9 cellular contexts compared by ENCODE assay signal in the genomic region with DNA sequence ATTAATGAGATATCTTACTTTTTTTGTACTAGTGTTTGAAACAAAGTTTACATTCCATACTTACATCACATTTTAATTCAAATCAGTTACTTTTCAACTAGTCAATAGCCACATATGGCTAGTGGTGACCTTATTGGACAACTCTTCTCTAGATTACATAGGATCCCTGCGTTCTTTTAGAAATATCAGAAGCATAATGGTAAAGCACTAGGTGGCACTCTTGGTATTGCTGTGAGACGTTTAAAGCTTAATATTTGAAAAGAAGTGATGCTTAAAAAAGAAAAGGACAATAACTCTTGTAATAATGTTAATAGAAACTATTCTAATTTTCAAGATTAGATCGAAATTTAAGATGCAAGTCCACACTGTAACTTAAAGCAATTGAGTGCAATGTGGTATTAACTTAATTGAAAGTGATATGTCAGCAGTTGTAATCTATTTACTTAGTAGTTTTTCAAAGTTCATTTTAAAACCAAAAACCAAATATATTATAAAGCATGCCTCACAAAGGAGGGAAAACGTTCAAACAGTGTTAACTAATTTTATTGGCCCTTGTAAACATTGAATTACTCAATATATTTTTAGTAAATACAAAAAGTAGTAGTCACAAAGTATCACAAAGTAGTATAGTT.
DNase-seq lines count a peak whose midpoint lies in the region; ATAC-seq and TF ChIP-seq lines count a peak whose summit lies in the region.
"Had no signal": no experiment of that assay in that cellular context is flagged by ENCODE, and none has a peak within 500 bp of the region (broad histone marks: within the 10 kb centered on the region; RNA-seq: fewer than 3 reads in every experiment).

No MANE protein-coding gene starts in this region.

- H3K27me3 ChIP-seq in DOHH2 (ENCODE audit: control insufficient read depth, low read length) = no peaks in the 10 kb centered on the region
- peaks cover 3% of the 10 kb centered on the region; the same call in 1 of the 2 replicates for H3K27me3 ChIP-seq in Karpas-422 (ENCODE audit: low read length)
- H3K27me3 ChIP-seq in mesendoderm (ENCODE audit: insufficient read depth, low read length, poor library complexity) = no peaks in the 10 kb centered on the region

- H3K9me3 ChIP-seq in DOHH2 (ENCODE audit: control insufficient read depth, insufficient read depth, low read length) (no peaks in the 10 kb centered on the region), Karpas-422 (ENCODE audit: low read length) (no peaks in the 10 kb centered on the region)

- H3K36me3 Mint-ChIP-seq in naive thymus-derived CD8-positive, alpha-beta T cell = no peaks in the 10 kb centered on the region
- H3K36me3 Mint-ChIP-seq: IgD-negative memory B cell had no signal

- no CpG with 5 or more reads among the region's 4 CpGs for WGBS in mesendoderm (ENCODE audit: extremely low coverage, insufficient coverage, low lambda C conversion rate)

- H3K4me3 Mint-ChIP-seq in naive thymus-derived CD8-positive, alpha-beta T cell = no peak overlapping the region
- H3K4me3 Mint-ChIP-seq: IgD-negative memory B cell had no signal

- H3K9me3 Mint-ChIP-seq in naive thymus-derived CD8-positive, alpha-beta T cell = peaks cover 0 to 5% (median 0%) of the 10 kb centered on the region in 9 donors
- H3K9me3 Mint-ChIP-seq: IgD-negative memory B cell had no signal

- no peak overlapping the region for H4K8ac ChIP-seq in mesendoderm (ENCODE audit: low read depth, low read length)

- H2BK15ac ChIP-seq in mesendoderm (replicated peaks; ENCODE audit: low read depth) = no peak overlapping the region

- H3K9ac ChIP-seq in Karpas-422 (ENCODE audit: low read length) (no peak overlapping the region), mesendoderm (ENCODE audit: low read length) (no peak overlapping the region)

- no peak overlapping the region for H3K23ac ChIP-seq in mesendoderm (ENCODE audit: low read length)

- no peaks in the 10 kb centered on the region for H3K79me1 ChIP-seq in mesendoderm (ENCODE audit: low read length)

- H3K36me3 ChIP-seq in DOHH2 (ENCODE audit: control insufficient read depth, low read length) (no peaks in the 10 kb centered on the region), Karpas-422 (ENCODE audit: insufficient read depth, low read length) (no peaks in the 10 kb centered on the region), mesendoderm (ENCODE audit: control insufficient read depth, insufficient read depth, low read length) (no peaks in the 10 kb centered on the region)

- POLR2A ChIA-PET in naive thymus-derived CD8-positive, alpha-beta T cell (lab: Charles Lee) = no interaction called here

- H3K27ac Mint-ChIP-seq in naive thymus-derived CD8-positive, alpha-beta T cell = no peak overlapping the region
- H3K27ac Mint-ChIP-seq: IgD-negative memory B cell had no signal

- no peaks in the 10 kb centered on the region for H3K79me2 ChIP-seq in DOHH2 (ENCODE audit: control insufficient read depth, low read length)
- H3K79me2 ChIP-seq in Karpas-422 (ENCODE audit: low read length) = no peaks in the 10 kb centered on the region
- no peaks in the 10 kb centered on the region for H3K79me2 ChIP-seq in mesendoderm (ENCODE audit: control insufficient read depth, insufficient read depth, low read length)

- H3K4ac ChIP-seq in mesendoderm (ENCODE audit: low read depth, low read length) = no peak overlapping the region

- H3K4me1 Mint-ChIP-seq in naive thymus-derived CD8-positive, alpha-beta T cell = no peaks in the 10 kb centered on the region
- H3K4me1 Mint-ChIP-seq: IgD-negative memory B cell had no signal

- no peak overlapping the region for H2AFZ ChIP-seq in Karpas-422 (ENCODE audit: low read length)

- H3K4me1 ChIP-seq in DOHH2 (ENCODE audit: control insufficient read depth, low read length) (no peaks in the 10 kb centered on the region), Karpas-422 (ENCODE audit: low read length) (no peaks in the 10 kb centered on the region), mesendoderm (ENCODE audit: control insufficient read depth, low read depth, low read length) (no peaks in the 10 kb centered on the region)

- H3F3A ChIP-seq in DOHH2 (ENCODE audit: control insufficient read depth, insufficient read depth) = no peaks in the 10 kb centered on the region

- DNase-seq in Karpas-422 = peak; percentile 56
- peak; percentile 11 for DNase-seq in amniotic epithelial cell (ENCODE audit: low read depth)
- DNase-seq in mesendoderm = peak; percentile 51
- DNase-seq in naive thymus-derived CD8-positive, alpha-beta T cell = no peak
- no peak for DNase-seq in pons (ENCODE audit: low spot score)
- DNase-seq in AG08396 (ENCODE audit: low spot score) = no peak
- no peak for DNase-seq in occipital lobe (lab: John Stamatoyannopoulos, UW)

- H2BK120ac ChIP-seq in mesendoderm (ENCODE audit: low read depth, low read length) = no peak overlapping the region

- H3K9me2 ChIP-seq in DOHH2 (replicated peaks; ENCODE audit: control insufficient read depth, low read length) = no peaks in the 10 kb centered on the region
- H3K9me2 ChIP-seq in Karpas-422 (replicated peaks; ENCODE audit: insufficient read depth, low read length) = no peaks in the 10 kb centered on the region

- H3K4me2 ChIP-seq in DOHH2 (ENCODE audit: low read length) (no peak overlapping the region), Karpas-422 (ENCODE audit: low read depth, low read length, poor library complexity, severe bottlenecking) (no peak overlapping the region), mesendoderm (ENCODE audit: low read length) (no peak overlapping the region)

- H3K27ac ChIP-seq in DOHH2 (ENCODE audit: low read depth, low read length) = no peak overlapping the region
- H3K27ac ChIP-seq in Karpas-422 (ENCODE audit: low read length) = no peak overlapping the region
- no peak overlapping the region for H3K27ac ChIP-seq in mesendoderm (ENCODE audit: low read depth, low read length)

- H2AK5ac ChIP-seq in mesendoderm (ENCODE audit: low read length) = no peak overlapping the region

- H3K4me3 ChIP-seq in DOHH2 (ENCODE audit: low read length) = no peak overlapping the region
- H3K4me3 ChIP-seq in Karpas-422 (ENCODE audit: low read length) = no peak overlapping the region
- H3K4me3 ChIP-seq in mesendoderm (ENCODE audit: low read length) = no peak overlapping the region

- H3K56ac ChIP-seq in mesendoderm (ENCODE audit: low read length) = no peak overlapping the region

- no peak overlapping the region for H2BK5ac ChIP-seq in mesendoderm (ENCODE audit: low read length)

- no peak overlapping the region for H3K18ac ChIP-seq in mesendoderm (ENCODE audit: low read length)

- H3K27me3 Mint-ChIP-seq in naive thymus-derived CD8-positive, alpha-beta T cell = no peaks in the 10 kb centered on the region
- H3K27me3 Mint-ChIP-seq: IgD-negative memory B cell had no signal

- no peaks in the 10 kb centered on the region for H4K20me1 ChIP-seq in DOHH2 (ENCODE audit: control insufficient read depth, insufficient read depth, low read depth, low read length)
- H4K20me1 ChIP-seq in Karpas-422 (ENCODE audit: insufficient read depth, low read depth, low read length) = no peaks in the 10 kb centered on the region

- TF ChIP-seq CTCF in DOHH2 (IDR thresholded peaks at IDR 0.05; ENCODE audit: low read depth, low read length, poor library complexity, severe bottlenecking) = peak; percentile 38

- no peak for ATAC-seq in naive thymus-derived CD8-positive, alpha-beta T cell

- H4K5ac ChIP-seq in mesendoderm (ENCODE audit: low read length) = no peak overlapping the region

Comparison
In these comparisons a context has a peak if more than half of its experiments do, and no peak if none do; other contexts are left out.
1. DNase-seq: peak in Karpas-422 (single experiment), amniotic epithelial cell (single experiment) and mesendoderm (single experiment); none in naive thymus-derived CD8-positive, alpha-beta T cell (0 of 10), pons (single experiment), AG08396 (single experiment) and occipital lobe (single experiment).